In the genomic region with DNA sequence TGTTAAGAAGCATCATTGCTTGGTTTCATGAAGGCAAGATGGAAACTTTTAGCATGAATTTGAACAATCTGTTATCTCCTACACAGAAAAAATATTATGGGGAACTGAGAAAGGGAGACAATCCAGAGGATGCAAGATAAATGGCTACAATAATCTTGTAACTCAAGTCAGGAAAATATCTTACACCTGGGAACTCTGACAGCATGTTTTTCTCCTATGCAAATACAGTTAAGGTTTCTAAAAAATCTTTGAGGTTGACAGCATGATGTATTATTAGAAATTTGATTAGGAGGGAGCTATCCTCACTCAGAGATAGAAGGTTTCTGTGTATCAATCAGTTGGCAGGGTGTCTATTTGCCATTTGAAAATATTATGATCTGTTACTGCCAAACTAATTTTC, we compare ENCODE assay signal across 20 cellular contexts.
A peak's percentile ranks its signal among the peaks of the same experiment; 100 is the strongest.
DNase-seq lines count a peak whose midpoint lies in the region; ATAC-seq and TF ChIP-seq lines count a peak whose summit lies in the region.
"Had no signal": no experiment of that assay in that cellular context is flagged by ENCODE, and none has a peak within 500 bp of the region (broad histone marks: within the 10 kb centered on the region; RNA-seq: fewer than 3 reads in every experiment).

No MANE protein-coding gene starts in this region.

- no peaks in the 10 kb centered on the region for H3K9me3 Mint-ChIP-seq in activated CD4-positive, alpha-beta memory T cell treated with anti-CD3 and anti-CD28 coated beads for 36 hours
- H3K9me3 Mint-ChIP-seq: activated T-cell treated with anti-CD3 and anti-CD28 coated beads, Interleukin-2, amount 50 U/mL, for 72 hours; naive thymus-derived CD8-positive, alpha-beta T cell had no signal

- H3K27me3 ChIP-seq in lower lobe of right lung (ENCODE audit: low read depth): no peaks in the 10 kb centered on the region
- H3K27me3 ChIP-seq: esophagus squamous epithelium, upper lobe of left lung had no signal

- POLR2A ChIA-PET in activated CD4-positive, alpha-beta memory T cell treated with anti-CD3 and anti-CD28 coated beads for 36 hours (lab: Charles Lee): no interaction called here

- no peaks in the 10 kb centered on the region for H3K27me3 Mint-ChIP-seq in activated CD4-positive, alpha-beta memory T cell treated with anti-CD3 and anti-CD28 coated beads for 36 hours
- H3K27me3 Mint-ChIP-seq: naive thymus-derived CD8-positive, alpha-beta T cell; T-helper 17 cell had no signal

- no peak for TF ChIP-seq CTCF in lower lobe of right lung (IDR thresholded peaks at IDR 0.05)

- peak; percentile 82 for ATAC-seq in GM18498 (IDR thresholded peaks at IDR 0.05; ENCODE audit: unreplicated experiment)
- ATAC-seq in GM19452 (IDR thresholded peaks at IDR 0.05; ENCODE audit: unreplicated experiment): peak; percentile 54
- ATAC-seq in HG02623 (IDR thresholded peaks at IDR 0.05; ENCODE audit: unreplicated experiment): peak; percentile 60
- ATAC-seq in HG03342 (IDR thresholded peaks at IDR 0.05; ENCODE audit: unreplicated experiment): peak; percentile 68
- ATAC-seq in lower lobe of right lung: no peak
- ATAC-seq: activated T-cell treated with anti-CD3 and anti-CD28 coated beads, Interleukin-2, amount 50 U/mL, for 72 hours; K562; left ventricle myocardium superior; naive thymus-derived CD8-positive, alpha-beta T cell; T-helper 17 cell had no signal

- H3K27ac ChIP-seq in lower lobe of right lung: no peak overlapping the region
- H3K27ac ChIP-seq: coronary artery, esophagus squamous epithelium, upper lobe of left lung had no signal

- H3K4me1 Mint-ChIP-seq in activated CD4-positive, alpha-beta memory T cell treated with anti-CD3 and anti-CD28 coated beads for 36 hours (ENCODE audit: low read depth): no peaks in the 10 kb centered on the region

- H3K9me3 ChIP-seq in lower lobe of right lung: no peaks in the 10 kb centered on the region
- H3K9me3 ChIP-seq: esophagus squamous epithelium, upper lobe of left lung had no signal

- intact Hi-C loops in activated CD4-positive, alpha-beta memory T cell treated with anti-CD3 and anti-CD28 coated beads for 36 hours (cut with micrococcal nuclease): no loop called here
- intact Hi-C loops in cardiac septum (cut with DNase I) (no loop called here), lower lobe of right lung (cut with DNase I) (no loop called here)

- no peak overlapping the region for H3K27ac Mint-ChIP-seq in activated CD4-positive, alpha-beta memory T cell treated with anti-CD3 and anti-CD28 coated beads for 36 hours
- H3K27ac Mint-ChIP-seq: activated T-cell treated with anti-CD3 and anti-CD28 coated beads, Interleukin-2, amount 50 U/mL, for 72 hours; naive thymus-derived CD8-positive, alpha-beta T cell; T-helper 17 cell had no signal

- peaks cover 29% of the 10 kb centered on the region for H3K36me3 ChIP-seq in lower lobe of right lung

- CTCF ChIA-PET in activated CD4-positive, alpha-beta memory T cell treated with anti-CD3 and anti-CD28 coated beads for 36 hours (lab: Charles Lee): no interaction called here

- peaks cover 10% of the 10 kb centered on the region for H3K36me3 Mint-ChIP-seq in activated CD4-positive, alpha-beta memory T cell treated with anti-CD3 and anti-CD28 coated beads for 36 hours

- H3K4me1 ChIP-seq in lower lobe of right lung: no peaks in the 10 kb centered on the region
- H3K4me1 ChIP-seq: esophagus squamous epithelium, upper lobe of left lung had no signal

- H3K4me3 ChIP-seq in lower lobe of right lung: no peak overlapping the region
- H3K4me3 ChIP-seq: coronary artery, esophagus squamous epithelium, K562, upper lobe of left lung had no signal

- no peak overlapping the region for H3K4me3 Mint-ChIP-seq in activated CD4-positive, alpha-beta memory T cell treated with anti-CD3 and anti-CD28 coated beads for 36 hours
- H3K4me3 Mint-ChIP-seq: activated T-cell treated with anti-CD3 and anti-CD28 coated beads, Interleukin-2, amount 50 U/mL, for 72 hours; naive thymus-derived CD8-positive, alpha-beta T cell; T-helper 17 cell had no signal

- DNase-seq in activated CD4-positive, alpha-beta memory T cell treated with anti-CD3 and anti-CD28 coated beads for 36 hours: no peak
- DNase-seq in cardiac septum (ENCODE audit: low spot score) (no peak), lower lobe of right lung (no peak)
- DNase-seq in activated T-cell treated with anti-CD3 and anti-CD28 coated beads, Interleukin-2, amount 50 U/mL, for 1 hour: no peak
- DNase-seq: activated T-cell treated with anti-CD3 and anti-CD28 coated beads, Interleukin-2, amount 50 U/mL, for 72 hours; COR-L47; esophagus squamous epithelium; left ventricle myocardium superior; naive thymus-derived CD8-positive, alpha-beta T cell; NCI-H146; NCI-H748 treated with DMSO at 0.1 percent for 48 hours; retina; T-helper 17 cell; upper lobe of left lung had no signal

Comparison
In these comparisons a context has a peak if more than half of its experiments do, and no peak if none do; other contexts are left out.
1. ATAC-seq: peak in GM18498 (single experiment), GM19452 (single experiment), HG02623 (single experiment) and HG03342 (single experiment); none in lower lobe of right lung (0 of 2).